22 cellular contexts compared by ENCODE assay signal in the genomic region with DNA sequence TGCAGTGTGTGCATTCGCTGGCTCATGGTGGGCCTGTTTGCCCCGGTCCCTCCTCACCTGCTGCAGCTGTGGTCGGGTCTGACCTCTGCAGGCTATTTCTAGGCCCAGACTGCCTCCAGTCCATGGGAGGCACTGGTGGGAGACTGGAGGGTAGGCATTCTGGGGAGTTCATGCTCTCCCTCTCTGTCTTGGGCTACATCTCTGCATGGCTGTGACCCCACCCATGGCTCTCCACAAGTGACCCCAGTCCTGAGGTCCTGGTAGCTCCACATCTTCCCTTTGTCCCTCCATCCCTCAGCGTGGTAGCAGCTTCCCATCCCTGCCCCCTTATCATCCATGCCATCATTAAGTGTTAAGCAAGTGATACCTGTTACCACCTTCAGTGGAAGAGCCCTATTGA.
"Had no signal": no experiment of that assay in that cellular context is flagged by ENCODE, and none has a peak within 500 bp of the region (broad histone marks: within the 10 kb centered on the region; RNA-seq: fewer than 3 reads in every experiment).

No MANE protein-coding gene starts in this region.

- H3K36me3 ChIP-seq: heart left ventricle, pancreas, suprapubic skin, tibial artery, upper lobe of left lung, vagina had no signal

- FAIRE-seq: colon, endothelial cell of umbilical vein, pancreas had no signal

- H3K9me3 ChIP-seq: pancreas, vagina had no signal

- H3K27ac ChIP-seq: foreskin keratinocyte, heart left ventricle, pancreas, suprapubic skin, tibial artery, upper lobe of left lung, vagina had no signal

- H3K4me1 ChIP-seq: foreskin keratinocyte, heart left ventricle, pancreas, suprapubic skin, upper lobe of left lung, vagina had no signal

- H3K4me2 ChIP-seq: smooth muscle cell had no signal

- DNase-seq: dermis blood vessel endothelial cell; effector CD4-positive, alpha-beta T cell; endodermal cell; erythroblast; foreskin keratinocyte; heart left ventricle; hippocampal formation; kidney glomerular epithelial cell; naive thymus-derived CD4-positive, alpha-beta T cell; nucleus accumbens; pancreas; right cardiac atrium; stimulated activated CD4-positive, alpha-beta T cell treated with anti-CD3 and anti-CD28 coated beads, Interleukin-2, amount 100 ng/mL, for 48 hours; stimulated activated CD8-positive, alpha-beta memory T cell treated with anti-CD3 and anti-CD28 coated beads, Interleukin-4, amount 100 ng/mL, for 48 hours; stimulated activated naive CD8-positive, alpha-beta T cell treated with anti-CD3 and anti-CD28 coated beads, Interleukin-15, Interleukin-2, amounts not matched to agents 100 U/mL and 50 U/mL, for 24 hours; tibial artery; upper lobe of left lung had no signal

- H3K27me3 ChIP-seq: pancreas, upper lobe of left lung, vagina had no signal

- H3K4me3 ChIP-seq: heart left ventricle, pancreas, smooth muscle cell, suprapubic skin, tibial artery, upper lobe of left lung, vagina had no signal
